Comparison of ENCODE assay signal across 8 cellular contexts in genomic region chr7:101814996-101815825, GRCh38. TPM values are rescaled to one million over a fixed set of nuclear protein-coding genes. Genes with fewer than 3 reads are reported as not detected.
A peak's percentile ranks its signal among the peaks of the same experiment; 100 is the strongest.
DNase-seq lines count a peak whose midpoint lies in the region; ATAC-seq and TF ChIP-seq lines count a peak whose summit lies in the region.

No MANE protein-coding gene starts in this region.

- ATAC-seq in GM21515 (IDR thresholded peaks at IDR 0.05; ENCODE audit: unreplicated experiment) (peak; percentile 39), activated B cell treated with CpG ODN at 0.5 μM for 24 hours (ENCODE audit: low read depth) (peak; percentile 59), lower lobe of right lung (peak; percentile 69 to 80), GM19467 (IDR thresholded peaks at IDR 0.05; ENCODE audit: unreplicated experiment) (no peak)

- CTCF ChIA-PET in activated B cell treated with CpG ODN at 0.5 μM for 24 hours (lab: Charles Lee): interaction anchor here (1.2 to 1.6 kb wide), 5 partner anchors 8 to 126 kb away, joined by 4 to 19 read pairs (median 4); no protein-coding TSS in a partner anchor

- H3K27me3 ChIP-seq in lower lobe of right lung (ENCODE audit: low read depth): no peaks in the 10 kb centered on the region

- peaks cover 25% of the 10 kb centered on the region for H3K4me1 Mint-ChIP-seq in activated B cell treated with CpG ODN at 0.5 μM for 24 hours

- H3K4me3 ChIP-seq in choroid plexus epithelial cell (ENCODE audit: low read depth, low read length) (peak overlapping the region; percentile 72), lower lobe of right lung (peak overlapping the region; percentile 83)

- peak overlapping the region; percentile 84 for H3K4me3 Mint-ChIP-seq in activated B cell treated with CpG ODN at 0.5 μM for 24 hours

- no peak; the same call in 1 of the 2 replicates for TF ChIP-seq EP300 in Ishikawa (IDR thresholded peaks at IDR 0.05; ENCODE audit: borderline replicate concordance)

- DNase-seq in Caki2 (ENCODE audit: low read depth) (peak; percentile 56), activated B cell treated with CpG ODN at 0.5 μM for 24 hours (peak; percentile 75), choroid plexus epithelial cell (ENCODE audit: low read depth) (no peak), lower lobe of right lung (peak; percentile 56)
- DNase-seq in stimulated activated CD4-positive, alpha-beta T cell treated with anti-CD3 and anti-CD28 coated beads, TNF-alpha, amount 100 ng/mL, for 1 hour (ENCODE audit: low read depth in 3 of 3, low spot score in 1 of 3): peak in 2 of 3 donors; percentile 45 to 58

- POLR2A ChIA-PET in activated B cell treated with CpG ODN at 0.5 μM for 24 hours (lab: Charles Lee): interaction anchor here (0.7 to 3.0 kb wide), 4 partner anchors 11 to 72 kb away, joined by 3 to 18 read pairs (median 6); no protein-coding TSS in a partner anchor

- H3K27ac ChIP-seq in lower lobe of right lung: peak overlapping the region; percentile 53

- no peaks in the 10 kb centered on the region for H3K36me3 ChIP-seq in lower lobe of right lung

- in situ Hi-C loops in Caki2 (cut with HindIII; ENCODE audit: low pct_unique_long_range_greater_than_20kb, low sequenced_read_pairs): loop anchor here (25.0 kb wide), 1 partner anchor 322 kb away; no protein-coding TSS in a partner anchor

- no peaks in the 10 kb centered on the region for H3K9me3 ChIP-seq in lower lobe of right lung

- H3K36me3 Mint-ChIP-seq in activated B cell treated with CpG ODN at 0.5 μM for 24 hours (ENCODE audit: low read depth): peaks cover 4% of the 10 kb centered on the region

- H3K27ac Mint-ChIP-seq in activated B cell treated with CpG ODN at 0.5 μM for 24 hours: peak overlapping the region; percentile 54

- peaks cover 26% of the 10 kb centered on the region for H3K4me1 ChIP-seq in lower lobe of right lung

- intact Hi-C loops in activated B cell treated with CpG ODN at 0.5 μM for 24 hours (cut with micrococcal nuclease) (loop anchor here (1.0 to 10.0 kb wide), 7 partner anchors 42 to 422 kb away; no protein-coding TSS in a partner anchor), lower lobe of right lung (cut with DNase I) (no loop called here)

- TF ChIP-seq RAD21 in Ishikawa (IDR thresholded peaks at IDR 0.05; ENCODE audit: low read depth): peak; percentile 29; the same call in 1 of the 2 replicates

- no peaks in the 10 kb centered on the region for H3K27me3 Mint-ChIP-seq in activated B cell treated with CpG ODN at 0.5 μM for 24 hours

- H3K9me3 Mint-ChIP-seq in activated B cell treated with CpG ODN at 0.5 μM for 24 hours: no peaks in the 10 kb centered on the region

- no peak for TF ChIP-seq CTCF in activated B cell treated with CpG ODN at 0.5 μM for 24 hours (IDR thresholded peaks at IDR 0.05)
- TF ChIP-seq CTCF in choroid plexus epithelial cell (conservative IDR thresholded peaks at IDR 0.05; ENCODE audit: low read depth, low read length): peak; percentile 22
- TF ChIP-seq CTCF in lower lobe of right lung (IDR thresholded peaks at IDR 0.05): peak; percentile 29

TF ChIP-seq in Ishikawa, 13 proteins besides CTCF, POLR2A, EP300 and RAD21:
- TF ChIP-seq ZBTB7A (IDR thresholded peaks at IDR 0.05; ENCODE audit: low read depth) (peak; percentile 90), YY1 (IDR thresholded peaks at IDR 0.05; ENCODE audit: low read depth) (0 out of 2 replicates have a peak, but pooled peaks have one; percentile 7), FOXM1 (IDR thresholded peaks at IDR 0.05; ENCODE audit: borderline replicate concordance, low read depth) (no peak), EGR1 (IDR thresholded peaks at IDR 0.05) (peak; percentile 80), NFIC (IDR thresholded peaks at IDR 0.05) (peak; percentile 15; the same call in 1 of the 2 replicates), TCF12 (IDR thresholded peaks at IDR 0.05; ENCODE audit: low read depth) (no peak), CREB1 (IDR thresholded peaks at IDR 0.05; ENCODE audit: low read depth) (no peak), CEBPB (IDR thresholded peaks at IDR 0.05) (no peak), TAF1 (IDR thresholded peaks at IDR 0.05; ENCODE audit: low read depth) (no peak), TEAD4 (IDR thresholded peaks at IDR 0.05) (no peak)
- TF ChIP-seq, protein P1, sequence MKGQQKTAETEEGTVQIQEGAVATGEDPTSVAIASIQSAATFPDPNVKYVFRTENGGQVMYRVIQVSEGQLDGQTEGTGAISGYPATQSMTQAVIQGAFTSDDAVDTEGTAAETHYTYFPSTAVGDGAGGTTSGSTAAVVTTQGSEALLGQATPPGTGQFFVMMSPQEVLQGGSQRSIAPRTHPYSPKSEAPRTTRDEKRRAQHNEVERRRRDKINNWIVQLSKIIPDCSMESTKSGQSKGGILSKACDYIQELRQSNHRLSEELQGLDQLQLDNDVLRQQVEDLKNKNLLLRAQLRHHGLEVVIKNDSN (IDR thresholded peaks at IDR 0.05): no peak
- TF ChIP-seq, protein P2, sequence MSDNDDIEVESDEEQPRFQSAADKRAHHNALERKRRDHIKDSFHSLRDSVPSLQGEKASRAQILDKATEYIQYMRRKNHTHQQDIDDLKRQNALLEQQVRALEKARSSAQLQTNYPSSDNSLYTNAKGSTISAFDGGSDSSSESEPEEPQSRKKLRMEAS (IDR thresholded peaks at IDR 0.05): peak; percentile 38; the same call in 1 of the 2 replicates
- TF ChIP-seq, protein P3, sequence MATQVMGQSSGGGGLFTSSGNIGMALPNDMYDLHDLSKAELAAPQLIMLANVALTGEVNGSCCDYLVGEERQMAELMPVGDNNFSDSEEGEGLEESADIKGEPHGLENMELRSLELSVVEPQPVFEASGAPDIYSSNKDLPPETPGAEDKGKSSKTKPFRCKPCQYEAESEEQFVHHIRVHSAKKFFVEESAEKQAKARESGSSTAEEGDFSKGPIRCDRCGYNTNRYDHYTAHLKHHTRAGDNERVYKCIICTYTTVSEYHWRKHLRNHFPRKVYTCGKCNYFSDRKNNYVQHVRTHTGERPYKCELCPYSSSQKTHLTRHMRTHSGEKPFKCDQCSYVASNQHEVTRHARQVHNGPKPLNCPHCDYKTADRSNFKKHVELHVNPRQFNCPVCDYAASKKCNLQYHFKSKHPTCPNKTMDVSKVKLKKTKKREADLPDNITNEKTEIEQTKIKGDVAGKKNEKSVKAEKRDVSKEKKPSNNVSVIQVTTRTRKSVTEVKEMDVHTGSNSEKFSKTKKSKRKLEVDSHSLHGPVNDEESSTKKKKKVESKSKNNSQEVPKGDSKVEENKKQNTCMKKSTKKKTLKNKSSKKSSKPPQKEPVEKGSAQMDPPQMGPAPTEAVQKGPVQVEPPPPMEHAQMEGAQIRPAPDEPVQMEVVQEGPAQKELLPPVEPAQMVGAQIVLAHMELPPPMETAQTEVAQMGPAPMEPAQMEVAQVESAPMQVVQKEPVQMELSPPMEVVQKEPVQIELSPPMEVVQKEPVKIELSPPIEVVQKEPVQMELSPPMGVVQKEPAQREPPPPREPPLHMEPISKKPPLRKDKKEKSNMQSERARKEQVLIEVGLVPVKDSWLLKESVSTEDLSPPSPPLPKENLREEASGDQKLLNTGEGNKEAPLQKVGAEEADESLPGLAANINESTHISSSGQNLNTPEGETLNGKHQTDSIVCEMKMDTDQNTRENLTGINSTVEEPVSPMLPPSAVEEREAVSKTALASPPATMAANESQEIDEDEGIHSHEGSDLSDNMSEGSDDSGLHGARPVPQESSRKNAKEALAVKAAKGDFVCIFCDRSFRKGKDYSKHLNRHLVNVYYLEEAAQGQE (IDR thresholded peaks at IDR 0.05; ENCODE audit: low read depth): no peak
TF ChIP-seq in Ishikawa: peak in this region for 5.

RNA-seq across cellular contexts. Expression of gene CUX1, which starts 2.2 kb away (rescaled TPM):
- total RNA-seq in Caki2 (2014; rRNA removed; shearing (Covaris generic); ENCODE audit: low replicate concordance): 37.4 and 38.8 TPM in 2 replicates
- total RNA-seq in activated B cell treated with CpG ODN at 0.5 μM for 24 hours: 48.6 and 61.7 TPM in 2 replicates
- 118 TPM for total RNA-seq in lower lobe of right lung
